ENCODE assay signal across 9 cellular contexts in genomic region chr4:161893566-161893965, GRCh38.
"Had no signal": no experiment of that assay in that cellular context is flagged by ENCODE, and none has a peak within 500 bp of the region (broad histone marks: within the 10 kb centered on the region; RNA-seq: fewer than 3 reads in every experiment).

No MANE protein-coding gene starts in this region.

- FAIRE-seq: HTR-8/SVneo, K562 had no signal

- H3K9me3 ChIP-seq: HAP-1 had no signal

- ATAC-seq: HCT116, K562 had no signal

- H3K36me3 ChIP-seq: HAP-1 had no signal

- H3K9ac ChIP-seq: GM23248 had no signal

- H3K27ac ChIP-seq: GM23248 had no signal

- H3K4me1 ChIP-seq: HAP-1 had no signal

- H2AFZ ChIP-seq: GM23248 had no signal

- DNase-seq: GM23248, GOT3, H7, HFFc6, KG1 had no signal

- H3K4me3 ChIP-seq: GM23248, HAP-1, K562 had no signal
